ENCODE assay signal across 9 cellular contexts in the genomic region with DNA sequence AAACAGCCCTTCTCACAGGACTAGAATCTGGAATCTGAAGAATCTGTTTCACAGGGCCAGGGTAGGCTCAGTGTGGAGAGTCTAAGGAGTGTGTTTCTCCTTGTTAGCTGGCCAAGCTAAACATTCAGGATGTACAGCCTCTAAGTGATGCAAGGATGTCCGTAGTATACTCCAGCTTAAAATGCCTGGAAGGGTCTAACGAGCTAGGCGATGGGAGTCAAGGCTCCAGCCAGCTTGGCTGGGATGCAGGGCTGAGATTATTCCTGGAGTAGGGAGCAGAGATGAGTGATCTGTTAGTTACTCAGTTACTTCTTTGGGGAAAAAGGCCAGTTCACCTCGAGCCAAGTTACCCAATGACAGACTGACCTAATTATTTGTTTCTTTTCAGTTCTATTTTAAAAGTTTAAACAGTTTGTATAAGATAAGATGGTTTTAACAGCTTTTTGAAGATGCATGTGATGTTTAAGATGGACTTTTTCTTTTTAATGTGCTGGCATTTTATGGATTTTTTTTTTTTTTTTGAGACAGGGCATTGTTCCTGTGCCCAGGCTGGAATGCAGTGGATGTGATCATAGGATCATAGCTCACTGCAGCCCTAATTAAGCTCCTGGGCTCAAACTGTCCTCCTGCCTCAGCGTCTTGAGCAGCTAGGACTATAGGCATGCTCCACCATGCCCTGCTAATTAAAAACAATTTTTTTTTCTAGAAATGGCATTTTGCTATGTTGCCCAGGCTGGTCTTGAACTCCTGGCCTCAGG. TPM values are rescaled to one million over a fixed set of nuclear protein-coding genes. Genes with fewer than 3 reads are reported as not detected.
DNase-seq lines count a peak whose midpoint lies in the region; TF ChIP-seq lines count a peak whose summit lies in the region.
"Had no signal": no experiment of that assay in that cellular context is flagged by ENCODE, and none has a peak within 500 bp of the region (broad histone marks: within the 10 kb centered on the region; RNA-seq: fewer than 3 reads in every experiment).

No MANE protein-coding gene starts in this region.

- no peaks in the 10 kb centered on the region for H3K36me3 Mint-ChIP-seq in brain

- H3K4me3 ChIP-seq in skeletal muscle tissue (ENCODE audit: low read length in 3 of 3), result peak overlapping the region in 1 of 3 donors; percentile 18
- no peak overlapping the region for H3K4me3 ChIP-seq in colonic mucosa

- intact Hi-C loops in colonic mucosa (cut with DNase I), result no loop called here

- H3K4me1 Mint-ChIP-seq in brain, result peaks cover 85% of the 10 kb centered on the region

- no peaks in the 10 kb centered on the region for H3K27me3 Mint-ChIP-seq in brain

- TF ChIP-seq CTCF in brain (conservative IDR thresholded peaks at IDR 0.05) (no peak), colonic mucosa (IDR thresholded peaks at IDR 0.05) (no peak)

- H3K27ac ChIP-seq in skeletal muscle tissue (ENCODE audit: low read depth, low read length) (peak overlapping the region; percentile 55), colonic mucosa (no peak overlapping the region)
- H3K27ac ChIP-seq: parathyroid adenoma had no signal

- H3K9ac ChIP-seq in skeletal muscle tissue (ENCODE audit: low read depth in 1 of 3, low read length in 3 of 3) (peak overlapping the region in 2 of 3 donors; percentile 21 to 25), colonic mucosa (ENCODE audit: low read depth in 2 of 2, low read length in 2 of 2) (no peak overlapping the region)
- H3K9ac ChIP-seq: parathyroid adenoma had no signal

- H3K27me3 ChIP-seq in skeletal muscle tissue (ENCODE audit: control insufficient read depth in 3 of 3, insufficient read depth in 3 of 3, low read length in 3 of 3), result no peaks in the 10 kb centered on the region
- no peaks in the 10 kb centered on the region for H3K27me3 ChIP-seq in colonic mucosa

- DNase-seq in H4 (ENCODE audit: low spot score) (peak; percentile 17), iris pigment epithelial cell (ENCODE audit: low read depth) (peak; percentile 93), DMS53 treated with DMSO at 0.1 percent for 48 hours (lab: John Stamatoyannopoulos, UW; ENCODE audit: unreplicated experiment) (no peak), colonic mucosa (no peak), RPMI8226 (no peak), NAMALWA (ENCODE audit: low spot score) (no peak)

- H3K4me1 ChIP-seq in skeletal muscle tissue (ENCODE audit: control insufficient read depth in 3 of 3, insufficient read depth in 3 of 3, low read length in 3 of 3) (peaks cover 19 to 33% (median 23%) of the 10 kb centered on the region in 3 donors), colonic mucosa (peaks cover 11% of the 10 kb centered on the region)

- peak overlapping the region; percentile 28 to 92 (median 88) for H3K27ac Mint-ChIP-seq in brain

- H3K9me3 ChIP-seq in skeletal muscle tissue (ENCODE audit: control insufficient read depth in 3 of 3, low read length in 3 of 3), result no peaks in the 10 kb centered on the region
- H3K9me3 ChIP-seq in colonic mucosa, result no peaks in the 10 kb centered on the region

- H3K9me3 Mint-ChIP-seq in brain, result no peaks in the 10 kb centered on the region

- H3K36me3 ChIP-seq in skeletal muscle tissue (ENCODE audit: control insufficient read depth in 3 of 3, insufficient read depth in 3 of 3, low read length in 3 of 3) (no peaks in the 10 kb centered on the region), colonic mucosa (no peaks in the 10 kb centered on the region)

- H3K4me3 Mint-ChIP-seq in brain, result peak overlapping the region in 4 of 5 experiments; percentile 39 to 79 (median 60)

RNA-seq across cellular contexts. Expression of a gene that starts 41.1 kb away (rescaled TPM):
- 6.1 and 10.3 TPM in 2 replicates for total RNA-seq in H4 (2014; rRNA removed; shearing (Covaris generic))
- polyA plus RNA-seq in brain (ENCODE audit: insufficient read depth, low read depth, low replicate concordance), result 61.2 TPM
- 81.4 TPM for total RNA-seq in skeletal muscle tissue
- total RNA-seq in colonic mucosa, result 100 to 1,000 TPM; 147 to 153 TPM

Comparison
In these comparisons a context has a peak if more than half of its experiments do, and no peak if none do; other contexts are left out.
1. DNase-seq: peak in H4 (single experiment) and iris pigment epithelial cell (single experiment); none in DMS53 treated with DMSO at 0.1 percent for 48 hours (single experiment), colonic mucosa (single experiment), RPMI8226 (single experiment) and NAMALWA (single experiment).
2. H3K9ac ChIP-seq: peak in skeletal muscle tissue (2 of 3); none in colonic mucosa (0 of 2).